Comparison of ENCODE assay signal across 16 cellular contexts in the genomic region with DNA sequence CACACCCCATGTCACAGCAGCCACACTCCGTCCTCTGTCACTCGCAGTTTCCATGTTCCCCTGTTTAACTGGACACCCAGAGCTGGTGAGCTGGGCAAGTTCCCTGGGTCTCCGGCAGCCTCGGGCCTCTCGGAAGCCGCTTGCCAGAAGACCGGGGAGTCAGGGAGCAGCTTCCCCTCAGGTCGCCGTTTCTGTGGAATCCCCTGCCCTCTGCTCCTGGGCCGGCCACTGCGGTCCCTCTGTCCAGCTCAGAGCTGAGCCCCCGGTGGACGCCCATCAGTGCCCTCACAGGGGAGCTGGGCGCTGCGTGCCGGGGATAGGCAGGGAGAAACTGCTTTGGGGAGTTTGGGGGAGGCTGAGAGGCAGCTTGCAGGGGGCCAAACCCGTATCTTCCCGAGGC. TPM values are rescaled to one million over a fixed set of nuclear protein-coding genes. Genes with fewer than 3 reads are reported as not detected.
DNase-seq lines count a peak whose midpoint lies in the region; ATAC-seq, FAIRE-seq and TF ChIP-seq lines count a peak whose summit lies in the region.
"Had no signal": no experiment of that assay in that cellular context is flagged by ENCODE, and none has a peak within 500 bp of the region (broad histone marks: within the 10 kb centered on the region; RNA-seq: fewer than 3 reads in every experiment).

No MANE protein-coding gene starts in this region.

- peak overlapping the region; percentile 43 for H2AFZ ChIP-seq in astrocyte (ENCODE audit: low read depth, low read length)
- no peak overlapping the region for H2AFZ ChIP-seq in H1 (ENCODE audit: low read length)
- H2AFZ ChIP-seq in neural cell (ENCODE audit: low read depth, low read length), result no peak overlapping the region

- H3K27ac ChIP-seq in astrocyte (ENCODE audit: low read depth, low read length), result no peak overlapping the region
- no peak overlapping the region for H3K27ac ChIP-seq in H1 (ENCODE audit: low read depth, low read length)
- H3K27ac ChIP-seq in neural cell (ENCODE audit: low read length), result no peak overlapping the region
- peak overlapping the region in 3 of 4 donors; percentile 38 to 74 (median 38) for H3K27ac ChIP-seq in tibial nerve
- H3K27ac ChIP-seq in gastrocnemius medialis, result no peak overlapping the region
- H3K27ac ChIP-seq: KMS-11 had no signal

- H3K9me3 ChIP-seq in astrocyte (ENCODE audit: insufficient read depth, low read depth, low read length), result no peaks in the 10 kb centered on the region
- no peaks in the 10 kb centered on the region for H3K9me3 ChIP-seq in H1 (ENCODE audit: insufficient read depth in 2 of 2, low read depth in 1 of 2, low read length in 1 of 2)
- no peaks in the 10 kb centered on the region for H3K9me3 ChIP-seq in neural cell (ENCODE audit: low read length)
- H3K9me3 ChIP-seq in tibial nerve, result no peaks in the 10 kb centered on the region
- no peaks in the 10 kb centered on the region for H3K9me3 ChIP-seq in gastrocnemius medialis

- no peaks in the 10 kb centered on the region for H3K36me3 ChIP-seq in astrocyte (ENCODE audit: insufficient read depth, low read length)
- no peaks in the 10 kb centered on the region for H3K36me3 ChIP-seq in H1 (ENCODE audit: control insufficient read depth in 2 of 4, insufficient read depth in 4 of 4, low read length in 3 of 4)
- no peaks in the 10 kb centered on the region for H3K36me3 ChIP-seq in neural cell (ENCODE audit: insufficient read depth, low read length)
- no peaks in the 10 kb centered on the region for H3K36me3 ChIP-seq in tibial nerve
- no peaks in the 10 kb centered on the region for H3K36me3 ChIP-seq in gastrocnemius medialis

- H3K18ac ChIP-seq in H1 (ENCODE audit: extremely low read depth, low read length), result no peak overlapping the region

- TF ChIP-seq POLR2A in H1 (IDR thresholded peaks at IDR 0.05; ENCODE audit: control extremely low read depth in 1 of 2, low read depth in 2 of 2, low read length in 2 of 2) (no peak), tibial nerve (IDR thresholded peaks at IDR 0.05) (no peak), gastrocnemius medialis (IDR thresholded peaks at IDR 0.05) (no peak)

- H4K91ac ChIP-seq in H1 (replicated peaks; ENCODE audit: insufficient read length, low read length), result no peak overlapping the region

- H3K9ac ChIP-seq in astrocyte (ENCODE audit: low read length), result no peak overlapping the region
- no peak overlapping the region for H3K9ac ChIP-seq in H1 (replicated peaks in 1 of 4; ENCODE audit: extremely low read depth in 1 of 4, low read depth in 3 of 4, low read length in 3 of 4)
- H3K9ac ChIP-seq in neural cell (ENCODE audit: low read length), result peak overlapping the region; percentile 16
- H3K9ac ChIP-seq: KMS-11 had no signal

- H2AK5ac ChIP-seq in H1 (ENCODE audit: low read depth, low read length), result no peak overlapping the region

- H3K27me3 ChIP-seq in astrocyte (ENCODE audit: insufficient read depth, low read length) (peaks cover 16% of the 10 kb centered on the region), H1 (replicated peaks in 1 of 4; ENCODE audit: control insufficient read depth in 3 of 4, extremely low read depth in 1 of 4, insufficient read depth in 3 of 4, low read length in 3 of 4) (0 out of 7 replicates have a peak, but pooled peaks cover 0 to 2% (median 0%) of the 10 kb centered on the region in 4 experiments), neural cell (ENCODE audit: insufficient read depth, low read depth, low read length) (no peaks in the 10 kb centered on the region), tibial nerve (no peaks in the 10 kb centered on the region), gastrocnemius medialis (peaks cover 16 to 36% (median 16%) of the 10 kb centered on the region in 3 donors)

- no peak overlapping the region for H3K23ac ChIP-seq in H1 (ENCODE audit: insufficient read length)

- H4K8ac ChIP-seq in H1 (ENCODE audit: extremely low read depth, insufficient read depth, low read length), result no peak overlapping the region

- H4K20me1 ChIP-seq in astrocyte (ENCODE audit: insufficient read depth, low read length), result no peaks in the 10 kb centered on the region
- H4K20me1 ChIP-seq in H1 (replicated peaks in 1 of 2; ENCODE audit: control insufficient read depth in 1 of 2, insufficient read depth in 2 of 2, low read length in 2 of 2), result no peaks in the 10 kb centered on the region
- no peaks in the 10 kb centered on the region for H4K20me1 ChIP-seq in neural cell (ENCODE audit: insufficient read depth)

- no peaks in the 10 kb centered on the region for H3K36me3 Mint-ChIP-seq in astrocyte (ENCODE audit: low read depth, unreplicated experiment)

- no peak overlapping the region for H3K56ac ChIP-seq in H1 (replicated peaks; ENCODE audit: insufficient read length, low read depth, low read length)

- no peak overlapping the region for H2BK15ac ChIP-seq in H1 (ENCODE audit: low read length)

- intact Hi-C loops in gastrocnemius medialis (cut with DNase I; ENCODE audit: low total_unique reads), result no loop called here

- in situ Hi-C loops in GM13977 (cut with MboI; ENCODE audit: low pct_unique_long_range_greater_than_20kb, low sequenced_read_pairs, unreplicated experiment), result no loop called here
- in situ Hi-C loops in gastrocnemius medialis (cut with MboI; ENCODE audit: low sequenced_read_pairs in 4 of 4), result no loop called here

- TF ChIP-seq CTCF in astrocyte (IDR thresholded peaks at IDR 0.05; ENCODE audit: insufficient read depth, low read depth, low read length) (no peak), H1 (IDR thresholded peaks at IDR 0.05; ENCODE audit: control extremely low read depth in 1 of 3, insufficient read depth in 1 of 3, low read depth in 1 of 3, low read length in 3 of 3) (no peak), neural cell (IDR thresholded peaks at IDR 0.05; ENCODE audit: poor library complexity, severe bottlenecking) (no peak), tibial nerve (IDR thresholded peaks at IDR 0.05) (no peak), GM13977 (IDR thresholded peaks at IDR 0.05; ENCODE audit: extremely low read depth, insufficient read depth, missing control alignments) (no peak), gastrocnemius medialis (IDR thresholded peaks at IDR 0.05 in 4 of 5, conservative IDR thresholded peaks at IDR 0.05 in 1 of 5) (no peak)

- H3K4me3 Mint-ChIP-seq in astrocyte (ENCODE audit: unreplicated experiment), result no peak overlapping the region
- H3K4me3 Mint-ChIP-seq: CD8-positive, alpha-beta memory T cell had no signal

- H3K4me1 ChIP-seq in astrocyte (ENCODE audit: insufficient read depth, low read length) (peaks cover 3% of the 10 kb centered on the region), H1 (replicated peaks in 1 of 4; ENCODE audit: control insufficient read depth in 3 of 4, insufficient read depth in 4 of 4, low read length in 3 of 4) (peaks cover 0 to 5% (median 2%) of the 10 kb centered on the region in 4 experiments; a peak in 3 of 7 replicates), tibial nerve (peaks cover 0 to 28% (median 13%) of the 10 kb centered on the region in 4 donors), gastrocnemius medialis (no peaks in the 10 kb centered on the region)

- H3K27me3 Mint-ChIP-seq in astrocyte (ENCODE audit: low read depth, unreplicated experiment), result peaks cover 33% of the 10 kb centered on the region
- H3K27me3 Mint-ChIP-seq: CD8-positive, alpha-beta memory T cell had no signal

- H3K14ac ChIP-seq in H1 (ENCODE audit: insufficient read length), result no peak overlapping the region

- peaks cover 9% of the 10 kb centered on the region for H3K4me1 Mint-ChIP-seq in astrocyte (ENCODE audit: low read depth, unreplicated experiment)

- TF ChIP-seq RAD21 in H1 (IDR thresholded peaks at IDR 0.05 in 1 of 2, conservative IDR thresholded peaks at IDR 0.05 in 1 of 2; ENCODE audit: low read depth in 2 of 2, low read length in 2 of 2) (no peak), neural cell (conservative IDR thresholded peaks at IDR 0.05) (no peak)

- peak overlapping the region; percentile 35; the same call in 1 of the 2 replicates for H2BK5ac ChIP-seq in H1 (ENCODE audit: low read depth, low read length)

- H3K4me2 ChIP-seq in astrocyte (ENCODE audit: low read length) (no peak overlapping the region), H1 (ENCODE audit: insufficient read depth in 1 of 2, low read depth in 2 of 2, low read length in 2 of 2) (no peak overlapping the region), neural cell (ENCODE audit: low read length) (no peak overlapping the region)
- H3K4me2 ChIP-seq: KMS-11 had no signal

- no peaks in the 10 kb centered on the region for H3K9me3 Mint-ChIP-seq in astrocyte (ENCODE audit: unreplicated experiment)
- H3K9me3 Mint-ChIP-seq: CD8-positive, alpha-beta memory T cell had no signal

- ATAC-seq in gastrocnemius medialis (no peak), GM19397 (IDR thresholded peaks at IDR 0.05; ENCODE audit: unreplicated experiment) (no peak)
- ATAC-seq: PC-3 had no signal

- WGBS in H1 (ENCODE audit: extremely low coverage in 1 of 2, insufficient coverage in 1 of 2, insufficient read length in 1 of 2, insufficient replicate concordance in 2 of 2, low coverage in 1 of 2, low lambda C conversion rate in 2 of 2, missing lambda C conversion rate in 1 of 2), 2 experiments, result 90% methylated on average over 17 of the region's 18 CpGs; no CpG with 5 or more reads in 1 of the 2 experiments
- WGBS in tibial nerve, 2 donors, result 54 to 73% methylated on average over 15 to 18 of the region's 18 CpGs

- FAIRE-seq in astrocyte (lab: Jason Lieb, UNC) (no peak), H1 (lab: Jason Lieb, UNC) (no peak)
- FAIRE-seq: GM12892 had no signal

- no peaks in the 10 kb centered on the region for H3K23me2 ChIP-seq in H1 (ENCODE audit: low read depth, low read length)

- H2BK20ac ChIP-seq in H1 (ENCODE audit: low read length), result no peak overlapping the region

- no peak overlapping the region for H2BK120ac ChIP-seq in H1 (replicated peaks; ENCODE audit: low read depth, low read length)

- no peak overlapping the region for H3K4ac ChIP-seq in H1 (replicated peaks; ENCODE audit: insufficient read length, low read depth, low read length)

- no peaks in the 10 kb centered on the region for H3K9me2 ChIP-seq in neural cell (ENCODE audit: insufficient read depth, low read length)

- H3K4me3 ChIP-seq in astrocyte (ENCODE audit: insufficient read depth, low read depth, low read length) (no peak overlapping the region), H1 (ENCODE audit: extremely low read depth in 1 of 4, insufficient read depth in 2 of 4, low read depth in 3 of 4, low read length in 4 of 4) (no peak overlapping the region), neural cell (ENCODE audit: low read length) (no peak overlapping the region), tibial nerve (no peak overlapping the region), gastrocnemius medialis (no peak overlapping the region)

- H2BK12ac ChIP-seq in H1 (ENCODE audit: low read depth, low read length), result no peak overlapping the region; the same call in 1 of the 2 replicates

- H3K79me2 ChIP-seq in astrocyte (ENCODE audit: insufficient read depth, low read length), result no peaks in the 10 kb centered on the region
- H3K79me2 ChIP-seq in H1 (ENCODE audit: control insufficient read depth in 1 of 2, insufficient read depth in 2 of 2, low read length in 2 of 2), result no peaks in the 10 kb centered on the region
- no peaks in the 10 kb centered on the region for H3K79me2 ChIP-seq in neural cell (replicated peaks; ENCODE audit: insufficient read depth, low read length)

- peaks cover 3% of the 10 kb centered on the region for H3F3A ChIP-seq in neural cell (ENCODE audit: insufficient read depth, low read length, poor library complexity, severe bottlenecking)

- H4K5ac ChIP-seq in H1 (ENCODE audit: insufficient read length, low read depth, low read length), result no peak overlapping the region

- DNase-seq in astrocyte (ENCODE audit: low read depth) (no peak), H1 (ENCODE audit: low read depth in 1 of 2, low spot score in 2 of 2) (no peak), tibial nerve (ENCODE audit: low spot score in 2 of 2) (no peak), GM13977 (ENCODE audit: low spot score) (no peak), gastrocnemius medialis (no peak)
- DNase-seq: DMS79, NCI-H1930, NCI-H345, PC-3, RPMI8226, SIG-M5 had no signal

- TF ChIP-seq EP300 in H1 (IDR thresholded peaks at IDR 0.05; ENCODE audit: borderline replicate concordance in 1 of 2, low read depth in 2 of 2, low read length in 2 of 2) (no peak), neural cell (conservative IDR thresholded peaks at IDR 0.05; ENCODE audit: poor library complexity, severe bottlenecking) (no peak), tibial nerve (IDR thresholded peaks at IDR 0.05) (no peak)

- no peak overlapping the region for H3K27ac Mint-ChIP-seq in astrocyte (ENCODE audit: unreplicated experiment)

- CTCF ChIA-PET in H1 (lab: Charles Lee; ENCODE audit: partially characterized antibody), result interaction anchor here (0.6 to 5.9 kb wide), 19 partner anchors 11 to 265 kb away, joined by 3 to 38 read pairs (median 5); no protein-coding TSS in a partner anchor

- H3K79me1 ChIP-seq in H1 (ENCODE audit: low read depth, low read length), result no peaks in the 10 kb centered on the region

- POLR2A ChIA-PET in H1 (lab: Charles Lee; ENCODE audit: partially characterized antibody), result no interaction called here

RNA-seq across cellular contexts. Expression of gene KCNAB2, which starts 37.7 kb away (rescaled TPM):
- 3.1 and 4.4 TPM in 2 replicates for total RNA-seq in astrocyte
- total RNA-seq in H1 (2021; fragmentation: NEBNext Ultra II Directional; extraction: Animal tissue kit (Norgen Biotek cat#: 25700)), result 7.0 and 7.1 TPM in 2 replicates
- 4.5 and 6.2 TPM in 2 replicates for polyA plus RNA-seq in H1 (2011; rRNA removed)
- polyA plus RNA-seq in H1 (2011; cell fraction: cytosol; rRNA removed), result 5.9 TPM
- 19.4 TPM for polyA plus RNA-seq in H1 (2011; cell fraction: nucleus; rRNA removed)
- polyA plus RNA-seq in H1 (2012, experiment 1 of 2), result 7.0 to 8.9 TPM (median 7.3 TPM) in 4 replicates
- 5.2 TPM for polyA plus RNA-seq in H1 (2012, experiment 2 of 2)
- 2.9 TPM for polyA plus RNA-seq in H1 (2013, experiment 1 of 2)
- 2.9 TPM for polyA plus RNA-seq in H1 (2013, experiment 2 of 2)
- polyA minus RNA-seq in H1 (2011; rRNA and poly(A)+ RNA removed), result 3.6 and 4.9 TPM in 2 replicates
- 5.2 TPM for polyA minus RNA-seq in H1 (2011; cell fraction: cytosol; rRNA and poly(A)+ RNA removed)
- polyA minus RNA-seq in H1 (2011; cell fraction: nucleus; rRNA and poly(A)+ RNA removed), result 6.5 TPM
- 11.7 and 11.8 TPM in 2 replicates for polyA plus RNA-seq in neural cell
- 20.8 and 21.9 TPM in 2 replicates for polyA minus RNA-seq in neural cell
- 10 to 100 TPM in 2 of 4 donors, 1 to 10 TPM in 2; 7.0 to 21.4 (median 13.8) TPM for total RNA-seq in tibial nerve
- total RNA-seq in gastrocnemius medialis, result 1 to 10 TPM; 2.8 to 7.8 (median 4.5) TPM

Comparison
In these comparisons a context has a peak if more than half of its experiments do, and no peak if none do; other contexts are left out.
1. H3K27ac ChIP-seq: peak in tibial nerve (3 of 4); none in astrocyte (single experiment), H1 (single experiment), neural cell (single experiment) and gastrocnemius medialis (0 of 4).